22 cellular contexts compared by ENCODE assay signal in genomic region chr14:32399920-32400319, GRCh38.
"Had no signal": no experiment of that assay in that cellular context is flagged by ENCODE, and none has a peak within 500 bp of the region (broad histone marks: within the 10 kb centered on the region; RNA-seq: fewer than 3 reads in every experiment).

No MANE protein-coding gene starts in this region.

- H3K9me3 Mint-ChIP-seq: nephron progenitor cell had no signal

- H3K36me3 Mint-ChIP-seq: naive thymus-derived CD4-positive, alpha-beta T cell had no signal

- H3K27ac Mint-ChIP-seq: naive thymus-derived CD4-positive, alpha-beta T cell; nephron progenitor cell had no signal

- H3K36me3 ChIP-seq: colonic mucosa, heart left ventricle, neutrophil, spleen, stomach, thoracic aorta, transverse colon had no signal

- H3K4me1 ChIP-seq: colonic mucosa, spleen, transverse colon had no signal

- H3K27me3 ChIP-seq: colonic mucosa, heart left ventricle, neutrophil, spleen, stomach, transverse colon had no signal

- ATAC-seq: heart left ventricle; left lobe of liver; naive thymus-derived CD4-positive, alpha-beta T cell; sciatic nerve had no signal

- H3K4me3 Mint-ChIP-seq: naive thymus-derived CD4-positive, alpha-beta T cell; nephron progenitor cell had no signal

- DNase-seq: colonic mucosa; dermis blood vessel endothelial cell; erythroblast; foreskin melanocyte; heart left ventricle; hippocampal formation; islet precursor cell; naive thymus-derived CD4-positive, alpha-beta T cell; nephron progenitor cell; posterior cingulate gyrus; spleen; stimulated activated CD4-positive, alpha-beta T cell treated with anti-CD3 and anti-CD28 coated beads, Interleukin-15, amount 100 ng/mL, for 24 hours; stimulated activated CD4-positive, alpha-beta T cell treated with anti-CD3 and anti-CD28 coated beads, Interleukin-1b, Interleukin-23, amount 100 ng/mL, for 48 hours; stimulated activated CD4-positive, alpha-beta T cell treated with anti-CD3 and anti-CD28 coated beads, Interleukin-4, amount 100 ng/mL, for 24 hours; stimulated activated naive CD4-positive, alpha-beta T cell; stomach; substantia nigra; transverse colon had no signal

- H3K4me1 Mint-ChIP-seq: naive thymus-derived CD4-positive, alpha-beta T cell had no signal

- H3K27ac ChIP-seq: colonic mucosa, heart left ventricle, neutrophil, spleen, stomach, thoracic aorta, transverse colon had no signal

- H3K9me3 ChIP-seq: colonic mucosa, heart left ventricle, neutrophil, spleen, stomach, thoracic aorta, transverse colon had no signal

- H3K4me3 ChIP-seq: colonic mucosa, heart left ventricle, spleen, stomach, thoracic aorta, transverse colon had no signal
